ENCODE assay signal across 18 cellular contexts in genomic region chr7:129431911-129432643, GRCh38.
"Had no signal": no experiment of that assay in that cellular context is flagged by ENCODE, and none has a peak within 500 bp of the region (broad histone marks: within the 10 kb centered on the region; RNA-seq: fewer than 3 reads in every experiment).

No MANE protein-coding gene starts in this region.

- H3K9me3 ChIP-seq: left ventricle myocardium inferior, psoas muscle, testis, upper lobe of right lung had no signal

- H3K4me3 ChIP-seq: left ventricle myocardium inferior, psoas muscle, testis, upper lobe of right lung had no signal

- H3K27ac ChIP-seq: left ventricle myocardium inferior, psoas muscle, testis, upper lobe of right lung, VCaP had no signal

- DNase-seq: activated CD4-positive, alpha-beta memory T cell treated with anti-CD3 and anti-CD28 coated beads, Interleukin-2, amount 10 ng/mL, durations not matched to agents 7 days and 5 days; activated CD4-positive, alpha-beta T cell treated with anti-CD3 and anti-CD28 coated beads for 36 hours; activated naive CD4-positive, alpha-beta T cell treated with anti-CD3 and anti-CD28 coated beads for 36 hours; activated T-cell treated with anti-CD3 and anti-CD28 coated beads, Interleukin-2, amount 50 U/mL, for 72 hours; amniotic stem cell; foreskin melanocyte; left ventricle myocardium inferior; nephron progenitor cell; psoas muscle; stimulated activated CD4-positive, alpha-beta T cell treated with anti-CD3 and anti-CD28 coated beads, Interleukin-2, amount 100 ng/mL, for 48 hours; stimulated activated CD8-positive, alpha-beta memory T cell treated with anti-CD3 and anti-CD28 coated beads, Interleukin-4, amount 100 ng/mL, for 48 hours; stimulated activated naive CD8-positive, alpha-beta T cell treated with anti-CD3 and anti-CD28 coated beads, Interleukin-15, amount 100 ng/mL, for 72 hours; T-helper 9 cell; testis; upper lobe of right lung had no signal

- H3K9me3 Mint-ChIP-seq: activated CD4-positive, alpha-beta memory T cell treated with anti-CD3 and anti-CD28 coated beads, Interleukin-2, amount 10 ng/mL, durations not matched to agents 7 days and 5 days; activated naive CD4-positive, alpha-beta T cell treated with anti-CD3 and anti-CD28 coated beads for 36 hours; activated T-cell treated with anti-CD3 and anti-CD28 coated beads, Interleukin-2, amount 50 U/mL, for 72 hours; brain; memory B cell; nephron progenitor cell; stimulated activated naive CD8-positive, alpha-beta T cell treated with anti-CD3 and anti-CD28 coated beads, Interleukin-15, amount 100 ng/mL, for 72 hours had no signal

- H3K27ac Mint-ChIP-seq: activated CD4-positive, alpha-beta memory T cell treated with anti-CD3 and anti-CD28 coated beads, Interleukin-2, amount 10 ng/mL, durations not matched to agents 7 days and 5 days; activated naive CD4-positive, alpha-beta T cell treated with anti-CD3 and anti-CD28 coated beads for 36 hours; activated T-cell treated with anti-CD3 and anti-CD28 coated beads, Interleukin-2, amount 50 U/mL, for 72 hours; brain; memory B cell; nephron progenitor cell; stimulated activated naive CD8-positive, alpha-beta T cell treated with anti-CD3 and anti-CD28 coated beads, Interleukin-15, amount 100 ng/mL, for 72 hours had no signal

- H3K4me1 ChIP-seq: psoas muscle had no signal

- H3K27me3 ChIP-seq: testis had no signal
